8 cellular contexts compared by ENCODE assay signal in the genomic region with DNA sequence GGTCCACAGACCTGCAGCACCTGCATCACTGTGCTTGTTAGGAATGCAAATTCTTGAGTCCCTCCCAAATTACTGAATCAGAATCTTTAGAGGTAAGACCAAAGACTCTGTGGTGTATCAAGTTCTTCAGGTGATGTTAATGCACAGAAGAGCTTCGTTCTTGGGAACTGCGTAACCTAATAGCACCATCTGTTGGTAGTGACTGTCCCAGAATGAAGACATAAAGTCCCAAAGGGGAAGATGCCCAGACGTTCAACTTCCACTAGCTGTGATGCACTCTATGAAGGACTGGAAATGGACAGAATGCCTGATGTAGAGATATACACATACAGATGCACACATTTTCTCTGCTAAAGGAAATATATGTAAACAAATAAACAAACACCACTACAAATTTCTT.
DNase-seq lines count a peak whose midpoint lies in the region; ATAC-seq and TF ChIP-seq lines count a peak whose summit lies in the region.

No MANE protein-coding gene starts in this region.

- H2AFZ ChIP-seq in GM23338, result no peak overlapping the region

- H3K36me3 ChIP-seq in GM23338 (ENCODE audit: insufficient read depth) (no peaks in the 10 kb centered on the region), H7 (replicated peaks; ENCODE audit: control insufficient read depth, insufficient read depth, low read length) (no peaks in the 10 kb centered on the region)

- H3K79me2 ChIP-seq in GM23338 (replicated peaks; ENCODE audit: insufficient read depth), result no peaks in the 10 kb centered on the region

- H3K36me3 Mint-ChIP-seq in GM23338 (ENCODE audit: low read depth), result no peaks in the 10 kb centered on the region

- H3K27ac ChIP-seq in GM23338 (ENCODE audit: low read depth), result no peak overlapping the region

- no peaks in the 10 kb centered on the region for H3K27me3 Mint-ChIP-seq in GM23338 (ENCODE audit: insufficient read depth, low read depth, poor library complexity)

- no peaks in the 10 kb centered on the region for H3K9me2 ChIP-seq in GM23338 (ENCODE audit: insufficient read depth)

- 0 out of 2 replicates have a peak, but pooled peaks cover 7% of the 10 kb centered on the region for H3K4me1 ChIP-seq in GM23338 (ENCODE audit: insufficient read depth)

- peak; percentile 65 for TF ChIP-seq CTCF in GM12864 (IDR thresholded peaks at IDR 0.05; ENCODE audit: low read depth, low read length, missing control alignments)
- peak; percentile 67 to 86 for TF ChIP-seq CTCF in GM23338 (conservative IDR thresholded peaks at IDR 0.05; ENCODE audit: low read depth in 2 of 2)
- peak; percentile 35 for TF ChIP-seq CTCF in WI38 (IDR thresholded peaks at IDR 0.05; ENCODE audit: low read depth, low read length)

- no peaks in the 10 kb centered on the region for H3K9me3 Mint-ChIP-seq in GM23338

- H3K4me3 ChIP-seq in GM12864 (ENCODE audit: low read depth, low read length) (no peak overlapping the region), GM23338 (no peak overlapping the region), WI38 (ENCODE audit: low read depth, low read length) (no peak overlapping the region), H7 (ENCODE audit: insufficient read depth, low read depth, low read length) (no peak overlapping the region)

- H3K4me3 Mint-ChIP-seq in GM23338, result no peak overlapping the region

- no peaks in the 10 kb centered on the region for H4K20me1 ChIP-seq in GM23338 (replicated peaks; ENCODE audit: insufficient read depth)

- H3F3A ChIP-seq in GM23338 (replicated peaks; ENCODE audit: low read depth), result no peaks in the 10 kb centered on the region

- ATAC-seq in GM23338, result peak; percentile 82

- H3K4me1 Mint-ChIP-seq in GM23338, result peaks cover 13% of the 10 kb centered on the region

- H3K27ac Mint-ChIP-seq in GM23338, result no peak overlapping the region

- H3K4me2 ChIP-seq in GM23338, result no peak overlapping the region

- H3K27me3 ChIP-seq in GM23338 (ENCODE audit: insufficient read depth) (no peaks in the 10 kb centered on the region), H7 (ENCODE audit: control insufficient read depth, insufficient read depth, low read length) (no peaks in the 10 kb centered on the region)

- DNase-seq in GM12864 (ENCODE audit: low read depth) (no peak), GM23338 (ENCODE audit: low spot score) (peak; percentile 68), LoVo (ENCODE audit: low spot score) (peak; percentile 45), iPS-NIHi7 (ENCODE audit: extremely low spot score) (peak; percentile 42), H7 (no peak)
- DNase-seq in stimulated activated naive CD4-positive, alpha-beta T cell treated with Interleukin-2 at 50 U/mL for 16 hours (lab: John Stamatoyannopoulos, UW), result no peak
- DNase-seq in activated CD4-positive, CD25-positive, alpha-beta regulatory T cell (lab: John Stamatoyannopoulos, UW), result no peak

TF ChIP-seq in GM23338, 12 proteins besides CTCF, POLR2A, EP300 and RAD21:
- TF ChIP-seq, protein P1, sequence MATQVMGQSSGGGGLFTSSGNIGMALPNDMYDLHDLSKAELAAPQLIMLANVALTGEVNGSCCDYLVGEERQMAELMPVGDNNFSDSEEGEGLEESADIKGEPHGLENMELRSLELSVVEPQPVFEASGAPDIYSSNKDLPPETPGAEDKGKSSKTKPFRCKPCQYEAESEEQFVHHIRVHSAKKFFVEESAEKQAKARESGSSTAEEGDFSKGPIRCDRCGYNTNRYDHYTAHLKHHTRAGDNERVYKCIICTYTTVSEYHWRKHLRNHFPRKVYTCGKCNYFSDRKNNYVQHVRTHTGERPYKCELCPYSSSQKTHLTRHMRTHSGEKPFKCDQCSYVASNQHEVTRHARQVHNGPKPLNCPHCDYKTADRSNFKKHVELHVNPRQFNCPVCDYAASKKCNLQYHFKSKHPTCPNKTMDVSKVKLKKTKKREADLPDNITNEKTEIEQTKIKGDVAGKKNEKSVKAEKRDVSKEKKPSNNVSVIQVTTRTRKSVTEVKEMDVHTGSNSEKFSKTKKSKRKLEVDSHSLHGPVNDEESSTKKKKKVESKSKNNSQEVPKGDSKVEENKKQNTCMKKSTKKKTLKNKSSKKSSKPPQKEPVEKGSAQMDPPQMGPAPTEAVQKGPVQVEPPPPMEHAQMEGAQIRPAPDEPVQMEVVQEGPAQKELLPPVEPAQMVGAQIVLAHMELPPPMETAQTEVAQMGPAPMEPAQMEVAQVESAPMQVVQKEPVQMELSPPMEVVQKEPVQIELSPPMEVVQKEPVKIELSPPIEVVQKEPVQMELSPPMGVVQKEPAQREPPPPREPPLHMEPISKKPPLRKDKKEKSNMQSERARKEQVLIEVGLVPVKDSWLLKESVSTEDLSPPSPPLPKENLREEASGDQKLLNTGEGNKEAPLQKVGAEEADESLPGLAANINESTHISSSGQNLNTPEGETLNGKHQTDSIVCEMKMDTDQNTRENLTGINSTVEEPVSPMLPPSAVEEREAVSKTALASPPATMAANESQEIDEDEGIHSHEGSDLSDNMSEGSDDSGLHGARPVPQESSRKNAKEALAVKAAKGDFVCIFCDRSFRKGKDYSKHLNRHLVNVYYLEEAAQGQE (IDR thresholded peaks at IDR 0.05; ENCODE audit: unreplicated experiment), result no peak
- TF ChIP-seq EZH2 (IDR thresholded peaks at IDR 0.05; ENCODE audit: low read depth, unreplicated experiment) (no peak), ZNF331 (CRISPR knock-in tag; IDR thresholded peaks at IDR 0.05; ENCODE audit: low read depth) (no peak), EZH2phosphoT487 (IDR thresholded peaks at IDR 0.05; ENCODE audit: unreplicated experiment) (no peak)
- TF ChIP-seq, protein P2, sequence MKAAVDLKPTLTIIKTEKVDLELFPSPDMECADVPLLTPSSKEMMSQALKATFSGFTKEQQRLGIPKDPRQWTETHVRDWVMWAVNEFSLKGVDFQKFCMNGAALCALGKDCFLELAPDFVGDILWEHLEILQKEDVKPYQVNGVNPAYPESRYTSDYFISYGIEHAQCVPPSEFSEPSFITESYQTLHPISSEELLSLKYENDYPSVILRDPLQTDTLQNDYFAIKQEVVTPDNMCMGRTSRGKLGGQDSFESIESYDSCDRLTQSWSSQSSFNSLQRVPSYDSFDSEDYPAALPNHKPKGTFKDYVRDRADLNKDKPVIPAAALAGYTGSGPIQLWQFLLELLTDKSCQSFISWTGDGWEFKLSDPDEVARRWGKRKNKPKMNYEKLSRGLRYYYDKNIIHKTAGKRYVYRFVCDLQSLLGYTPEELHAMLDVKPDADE (IDR thresholded peaks at IDR 0.05), result no peak

Comparison
In these comparisons a context has a peak if more than half of its experiments do, and no peak if none do; other contexts are left out.
1. DNase-seq: peak in GM23338 (single experiment), LoVo (single experiment) and iPS-NIHi7 (single experiment); none in GM12864 (single experiment), H7 (single experiment), stimulated activated naive CD4-positive, alpha-beta T cell treated with Interleukin-2 at 50 U/mL for 16 hours (single experiment) and activated CD4-positive, CD25-positive, alpha-beta regulatory T cell (0 of 4).
2. Peak in every context shown above with its lines, with median percentiles within 50 percentile points of each other: CTCF ChIP-seq.